Comparison of ENCODE assay signal across 8 cellular contexts in genomic region chr7:97118306-97118917, GRCh38.
DNase-seq lines count a peak whose midpoint lies in the region; ATAC-seq and TF ChIP-seq lines count a peak whose summit lies in the region.

No MANE protein-coding gene starts in this region.

- H3K27ac ChIP-seq in WERI-Rb-1 (peak overlapping the region; percentile 91), iPS-18a (ENCODE audit: low read length) (peak overlapping the region; percentile 82)

- H3K36me3 ChIP-seq in WERI-Rb-1 (no peaks in the 10 kb centered on the region; the same call in 1 of the 2 replicates), iPS-18a (ENCODE audit: control insufficient read depth, low read depth, low read length) (no peaks in the 10 kb centered on the region)

- H3K27ac Mint-ChIP-seq in T-helper 1 cell treated with Interleukin-12 subunit alpha and Interleukin-12 subunit beta and Interleukin-4 antibody, amounts not matched to agents 30 μg/mL and 1 μg/mL, for 36 hours = peak overlapping the region; percentile 88
- H3K27ac Mint-ChIP-seq in stimulated activated naive CD8-positive, alpha-beta T cell treated with anti-CD3 and anti-CD28 coated beads, Interleukin-15, amount 100 ng/mL, for 72 hours = peak overlapping the region; percentile 69 to 95

- H3K9me3 ChIP-seq in WERI-Rb-1 (ENCODE audit: severe bottlenecking) = no peaks in the 10 kb centered on the region
- no peaks in the 10 kb centered on the region for H3K9me3 ChIP-seq in iPS-18a (ENCODE audit: control insufficient read depth, low read depth, low read length)

- H3K4me3 Mint-ChIP-seq in T-helper 1 cell treated with Interleukin-12 subunit alpha and Interleukin-12 subunit beta and Interleukin-4 antibody, amounts not matched to agents 30 μg/mL and 1 μg/mL, for 36 hours = peak overlapping the region; percentile 88
- H3K4me3 Mint-ChIP-seq in stimulated activated naive CD8-positive, alpha-beta T cell treated with anti-CD3 and anti-CD28 coated beads, Interleukin-15, amount 100 ng/mL, for 72 hours = peak overlapping the region; percentile 92 to 97

- TF ChIP-seq CTCF in WERI-Rb-1 (IDR thresholded peaks at IDR 0.05; ENCODE audit: low read depth, low read length) = no peak

- ATAC-seq in stimulated activated naive CD8-positive, alpha-beta T cell treated with anti-CD3 and anti-CD28 coated beads, Interleukin-15, amount 100 ng/mL, for 72 hours = no peak
- no peak for ATAC-seq in GM21786 (IDR thresholded peaks at IDR 0.05; ENCODE audit: unreplicated experiment)

- H3K27me3 Mint-ChIP-seq in T-helper 1 cell treated with Interleukin-12 subunit alpha and Interleukin-12 subunit beta and Interleukin-4 antibody, amounts not matched to agents 30 μg/mL and 1 μg/mL, for 36 hours (ENCODE audit: low read depth) = no peaks in the 10 kb centered on the region
- no peaks in the 10 kb centered on the region for H3K27me3 Mint-ChIP-seq in stimulated activated naive CD8-positive, alpha-beta T cell treated with anti-CD3 and anti-CD28 coated beads, Interleukin-15, amount 100 ng/mL, for 72 hours

- peaks cover 19% of the 10 kb centered on the region for H3K9me3 Mint-ChIP-seq in T-helper 1 cell treated with Interleukin-12 subunit alpha and Interleukin-12 subunit beta and Interleukin-4 antibody, amounts not matched to agents 30 μg/mL and 1 μg/mL, for 36 hours
- peaks cover 8 to 9% of the 10 kb centered on the region in 2 donors for H3K9me3 Mint-ChIP-seq in stimulated activated naive CD8-positive, alpha-beta T cell treated with anti-CD3 and anti-CD28 coated beads, Interleukin-15, amount 100 ng/mL, for 72 hours

- peak overlapping the region; percentile 96 for H3K9ac ChIP-seq in iPS-18a (ENCODE audit: low read length)

- H3K27me3 ChIP-seq in WERI-Rb-1 (ENCODE audit: insufficient read depth, low read depth, severe bottlenecking) = no peaks in the 10 kb centered on the region
- no peaks in the 10 kb centered on the region for H3K27me3 ChIP-seq in iPS-18a (ENCODE audit: control insufficient read depth, insufficient read depth, low read length)

- H3K4me3 ChIP-seq in WERI-Rb-1 (ENCODE audit: low read depth, low read length) (peak overlapping the region; percentile 98), iPS-18a (ENCODE audit: low read length) (peak overlapping the region; percentile 99)

- peaks cover 10% of the 10 kb centered on the region for H3K36me3 Mint-ChIP-seq in T-helper 1 cell treated with Interleukin-12 subunit alpha and Interleukin-12 subunit beta and Interleukin-4 antibody, amounts not matched to agents 30 μg/mL and 1 μg/mL, for 36 hours (ENCODE audit: low read depth)

- H3K4me1 ChIP-seq in iPS-18a (ENCODE audit: control insufficient read depth, low read depth, low read length) = peaks cover 6% of the 10 kb centered on the region

- DNase-seq in T-helper 1 cell (no peak), WERI-Rb-1 (no peak), kidney glomerular epithelial cell (lab: John Stamatoyannopoulos, UW) (no peak), NCI-H345 treated with DMSO at 0.1 percent for 48 hours (lab: John Stamatoyannopoulos, UW; ENCODE audit: unreplicated experiment) (no peak)
- DNase-seq in stimulated activated naive CD8-positive, alpha-beta T cell treated with anti-CD3 and anti-CD28 coated beads, Interleukin-15, amount 100 ng/mL, for 72 hours = no peak

- H3K4me1 Mint-ChIP-seq in T-helper 1 cell treated with Interleukin-12 subunit alpha and Interleukin-12 subunit beta and Interleukin-4 antibody, amounts not matched to agents 30 μg/mL and 1 μg/mL, for 36 hours (ENCODE audit: low read depth) = peaks cover 25% of the 10 kb centered on the region
- H3K4me1 Mint-ChIP-seq in stimulated activated naive CD8-positive, alpha-beta T cell treated with anti-CD3 and anti-CD28 coated beads, Interleukin-15, amount 100 ng/mL, for 72 hours = peaks cover 49% of the 10 kb centered on the region
